24 cellular contexts compared by ENCODE assay signal in the genomic region with DNA sequence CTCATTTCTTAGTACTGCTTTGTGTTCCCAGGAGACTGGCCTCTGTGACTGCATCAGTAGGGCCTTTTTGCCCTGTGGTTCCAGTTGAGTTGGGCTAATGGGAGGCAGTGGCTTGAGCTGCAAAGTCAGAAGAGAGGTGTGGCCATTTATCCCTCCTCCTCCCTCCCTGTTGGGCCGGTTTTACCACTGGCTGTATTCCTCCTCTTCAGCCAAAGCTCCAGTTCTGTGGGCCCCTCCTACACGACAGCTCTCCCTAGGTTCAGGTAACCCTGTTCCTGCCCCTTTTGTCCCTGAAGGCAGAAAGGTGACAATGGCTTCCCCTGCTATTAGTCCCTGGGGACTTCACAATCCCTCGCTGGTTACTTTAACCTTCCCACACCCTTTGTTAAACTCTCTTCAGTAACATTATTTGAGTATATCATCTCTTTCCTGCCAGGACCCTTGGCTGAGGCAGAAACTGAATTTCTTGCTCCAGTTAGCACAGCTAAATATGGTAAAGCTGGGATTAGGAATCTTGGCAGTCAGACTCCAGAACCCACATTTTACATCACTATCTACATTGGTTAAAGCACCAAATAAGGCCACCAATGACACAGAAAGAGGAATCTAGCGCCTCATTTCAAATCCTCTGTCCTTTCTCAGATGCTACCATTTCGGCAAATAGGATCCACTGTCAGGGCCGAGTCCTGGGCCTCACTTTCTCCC.
DNase-seq lines count a peak whose midpoint lies in the region; FAIRE-seq and TF ChIP-seq lines count a peak whose summit lies in the region.
"Had no signal": no experiment of that assay in that cellular context is flagged by ENCODE, and none has a peak within 500 bp of the region (broad histone marks: within the 10 kb centered on the region; RNA-seq: fewer than 3 reads in every experiment).

No MANE protein-coding gene starts in this region.

- no peak overlapping the region for H2AK5ac ChIP-seq in H1 (ENCODE audit: low read depth, low read length)

- no peak overlapping the region for H4K8ac ChIP-seq in H1 (ENCODE audit: extremely low read depth, insufficient read depth, low read length)

- no peaks in the 10 kb centered on the region for H3K9me3 ChIP-seq in HUES48 (ENCODE audit: control insufficient read depth, insufficient read depth, low read length)
- no peaks in the 10 kb centered on the region for H3K9me3 ChIP-seq in H1 (ENCODE audit: insufficient read depth in 2 of 2, low read depth in 1 of 2, low read length in 1 of 2)
- H3K9me3 ChIP-seq: BLaER1 treated with 17β-estradiol and CSF1 and Interleukin-3, amounts not matched to agents 10 nM and 100 nM; SJSA1; uterus had no signal

- 75% methylated on average over 6 of the region's 6 CpGs; no CpG with 5 or more reads in 1 of the 2 experiments for WGBS in H1 (ENCODE audit: extremely low coverage in 1 of 2, insufficient coverage in 1 of 2, insufficient read length in 1 of 2, insufficient replicate concordance in 2 of 2, low coverage in 1 of 2, low lambda C conversion rate in 2 of 2, missing lambda C conversion rate in 1 of 2), 2 experiments

- H3K36me3 Mint-ChIP-seq in type B pancreatic cell, result no peaks in the 10 kb centered on the region
- H3K36me3 Mint-ChIP-seq in activated naive CD8-positive, alpha-beta T cell treated with anti-CD3 and anti-CD28 coated beads for 36 hours, result no peaks in the 10 kb centered on the region

- H3K56ac ChIP-seq in H1 (replicated peaks; ENCODE audit: insufficient read length, low read depth, low read length), result no peak overlapping the region

- H3K9ac ChIP-seq in HUES48 (ENCODE audit: low read depth, low read length) (peak overlapping the region; percentile 25; the same call in 1 of the 2 replicates), H1 (replicated peaks in 1 of 4; ENCODE audit: extremely low read depth in 1 of 4, low read depth in 3 of 4, low read length in 3 of 4) (no peak overlapping the region)
- H3K9ac ChIP-seq: BLaER1 treated with 17β-estradiol and CSF1 and Interleukin-3, amounts not matched to agents 10 nM and 100 nM; GM23248 had no signal

- H3K27ac Mint-ChIP-seq in type B pancreatic cell, result peak overlapping the region; percentile 84
- no peak overlapping the region for H3K27ac Mint-ChIP-seq in activated naive CD8-positive, alpha-beta T cell treated with anti-CD3 and anti-CD28 coated beads for 36 hours
- H3K27ac Mint-ChIP-seq: activated CD8-positive, alpha-beta T cell treated with anti-CD3 and anti-CD28 coated beads for 36 hours had no signal

- no peak for TF ChIP-seq EP300 in H1 (IDR thresholded peaks at IDR 0.05; ENCODE audit: borderline replicate concordance in 1 of 2, low read depth in 2 of 2, low read length in 2 of 2)

- TF ChIP-seq RAD21 in H1 (IDR thresholded peaks at IDR 0.05 in 1 of 2, conservative IDR thresholded peaks at IDR 0.05 in 1 of 2; ENCODE audit: low read depth in 2 of 2, low read length in 2 of 2), result no peak

- H4K5ac ChIP-seq in H1 (ENCODE audit: insufficient read length, low read depth, low read length), result no peak overlapping the region

- no peak overlapping the region for H2BK120ac ChIP-seq in H1 (replicated peaks; ENCODE audit: low read depth, low read length)

- H4K91ac ChIP-seq in H1 (replicated peaks; ENCODE audit: insufficient read length, low read length), result no peak overlapping the region

- H2BK5ac ChIP-seq in H1 (ENCODE audit: low read depth, low read length), result no peak overlapping the region

- no peaks in the 10 kb centered on the region for H3K79me1 ChIP-seq in H1 (ENCODE audit: low read depth, low read length)

- no peak overlapping the region for H3K14ac ChIP-seq in H1 (ENCODE audit: insufficient read length)

- no peaks in the 10 kb centered on the region for H3K27me3 Mint-ChIP-seq in type B pancreatic cell
- peaks cover under 1% of the 10 kb centered on the region for H3K27me3 Mint-ChIP-seq in activated naive CD8-positive, alpha-beta T cell treated with anti-CD3 and anti-CD28 coated beads for 36 hours

- H3K27me3 ChIP-seq in HUES48 (ENCODE audit: control insufficient read depth, insufficient read depth, low read length), result no peaks in the 10 kb centered on the region
- no peaks in the 10 kb centered on the region for H3K27me3 ChIP-seq in H1 (replicated peaks in 1 of 4; ENCODE audit: control insufficient read depth in 3 of 4, extremely low read depth in 1 of 4, insufficient read depth in 3 of 4, low read length in 3 of 4)
- H3K27me3 ChIP-seq: BLaER1 treated with 17β-estradiol and CSF1 and Interleukin-3, amounts not matched to agents 10 nM and 100 nM; brain microvascular endothelial cell; uterus had no signal

- H4K20me1 ChIP-seq in H1 (replicated peaks in 1 of 2; ENCODE audit: control insufficient read depth in 1 of 2, insufficient read depth in 2 of 2, low read length in 2 of 2), result no peaks in the 10 kb centered on the region
- H4K20me1 ChIP-seq: BLaER1 treated with 17β-estradiol and CSF1 and Interleukin-3, amounts not matched to agents 10 nM and 100 nM had no signal

- H2BK20ac ChIP-seq in H1 (ENCODE audit: low read length), result no peak overlapping the region

- H3K4me1 ChIP-seq in HUES48 (ENCODE audit: control insufficient read depth, insufficient read depth, low read length) (peaks cover 2% of the 10 kb centered on the region; the same call in 1 of the 2 replicates), H1 (replicated peaks in 1 of 4; ENCODE audit: control insufficient read depth in 3 of 4, insufficient read depth in 4 of 4, low read length in 3 of 4) (no peaks in the 10 kb centered on the region; a peak in 2 of 7 replicates)
- H3K4me1 ChIP-seq: BLaER1 treated with 17β-estradiol and CSF1 and Interleukin-3, amounts not matched to agents 10 nM and 100 nM; SJSA1; uterus had no signal

- no peak overlapping the region for H2BK15ac ChIP-seq in H1 (ENCODE audit: low read length)

- peaks cover 5% of the 10 kb centered on the region for H3K4me1 Mint-ChIP-seq in type B pancreatic cell (ENCODE audit: unreplicated experiment)
- no peaks in the 10 kb centered on the region for H3K4me1 Mint-ChIP-seq in activated naive CD8-positive, alpha-beta T cell treated with anti-CD3 and anti-CD28 coated beads for 36 hours

- H3K4me3 ChIP-seq in HUES48 (ENCODE audit: low read depth, low read length) (no peak overlapping the region), H1 (ENCODE audit: extremely low read depth in 1 of 4, insufficient read depth in 2 of 4, low read depth in 3 of 4, low read length in 4 of 4) (no peak overlapping the region)
- H3K4me3 ChIP-seq: BLaER1 treated with 17β-estradiol and CSF1 and Interleukin-3, amounts not matched to agents 10 nM and 100 nM; coronary artery; GM23248; SJSA1; skin epidermis; uterus had no signal

- H2AFZ ChIP-seq in H1 (ENCODE audit: low read length), result peak overlapping the region; percentile 91
- H2AFZ ChIP-seq: GM23248 had no signal

- H3K36me3 ChIP-seq in HUES48 (ENCODE audit: control insufficient read depth, insufficient read depth, low read length), result no peaks in the 10 kb centered on the region
- H3K36me3 ChIP-seq in H1 (ENCODE audit: control insufficient read depth in 2 of 4, insufficient read depth in 4 of 4, low read length in 3 of 4), result no peaks in the 10 kb centered on the region
- H3K36me3 ChIP-seq: BLaER1 treated with 17β-estradiol and CSF1 and Interleukin-3, amounts not matched to agents 10 nM and 100 nM; brain microvascular endothelial cell; SJSA1; uterus had no signal

- no peak overlapping the region for H3K18ac ChIP-seq in H1 (ENCODE audit: extremely low read depth, low read length)

- H3K23ac ChIP-seq in H1 (ENCODE audit: insufficient read length), result no peak overlapping the region

- POLR2A ChIA-PET in H1 (lab: Charles Lee; ENCODE audit: partially characterized antibody), result interaction anchor here (1.1 kb wide), 1 partner anchor 12 kb away, joined by 3 read pairs; no protein-coding TSS in a partner anchor

- peak overlapping the region; percentile 9 for H3K4me3 Mint-ChIP-seq in type B pancreatic cell
- no peak overlapping the region for H3K4me3 Mint-ChIP-seq in activated naive CD8-positive, alpha-beta T cell treated with anti-CD3 and anti-CD28 coated beads for 36 hours
- H3K4me3 Mint-ChIP-seq: activated CD8-positive, alpha-beta T cell treated with anti-CD3 and anti-CD28 coated beads for 36 hours had no signal

- FAIRE-seq in H1 (lab: Jason Lieb, UNC), result no peak
- FAIRE-seq: RCC 7860 had no signal

- no peak overlapping the region for H3K4ac ChIP-seq in H1 (replicated peaks; ENCODE audit: insufficient read length, low read depth, low read length)

- no peak overlapping the region for H3K4me2 ChIP-seq in H1 (ENCODE audit: insufficient read depth in 1 of 2, low read depth in 2 of 2, low read length in 2 of 2)
- H3K4me2 ChIP-seq: BLaER1 treated with 17β-estradiol and CSF1 and Interleukin-3, amounts not matched to agents 10 nM and 100 nM had no signal

- CTCF ChIA-PET in H1 (lab: Charles Lee; ENCODE audit: partially characterized antibody), result interaction anchor here (0.5 to 1.7 kb wide), 2 partner anchors 27 to 787 kb away, joined by 3 to 6 read pairs; no protein-coding TSS in a partner anchor

- H3K9me3 Mint-ChIP-seq in type B pancreatic cell, result no peaks in the 10 kb centered on the region
- no peaks in the 10 kb centered on the region for H3K9me3 Mint-ChIP-seq in activated naive CD8-positive, alpha-beta T cell treated with anti-CD3 and anti-CD28 coated beads for 36 hours
- H3K9me3 Mint-ChIP-seq: activated CD8-positive, alpha-beta T cell treated with anti-CD3 and anti-CD28 coated beads for 36 hours had no signal

- no peak for TF ChIP-seq POLR2A in H1 (IDR thresholded peaks at IDR 0.05; ENCODE audit: control extremely low read depth in 1 of 2, low read depth in 2 of 2, low read length in 2 of 2)

- H3K27ac ChIP-seq in HUES48 (ENCODE audit: low read depth, low read length) (no peak overlapping the region), H1 (ENCODE audit: low read depth, low read length) (no peak overlapping the region)
- H3K27ac ChIP-seq: BLaER1 treated with 17β-estradiol and CSF1 and Interleukin-3, amounts not matched to agents 10 nM and 100 nM; brain microvascular endothelial cell; GM23248; SJSA1; skin epidermis; uterus had no signal

- H3K79me2 ChIP-seq in H1 (ENCODE audit: control insufficient read depth in 1 of 2, insufficient read depth in 2 of 2, low read length in 2 of 2), result no peaks in the 10 kb centered on the region

- H2BK12ac ChIP-seq in H1 (ENCODE audit: low read depth, low read length), result no peak overlapping the region

- TF ChIP-seq CTCF in H1 (IDR thresholded peaks at IDR 0.05; ENCODE audit: control extremely low read depth in 1 of 3, insufficient read depth in 1 of 3, low read depth in 1 of 3, low read length in 3 of 3) (no peak), type B pancreatic cell (conservative IDR thresholded peaks at IDR 0.05) (no peak)

- DNase-seq in H1 (ENCODE audit: low read depth in 1 of 2, low spot score in 2 of 2), result no peak
- DNase-seq in iPS-NIHi7 (ENCODE audit: extremely low spot score), result peak; percentile 32
- DNase-seq in type B pancreatic cell (ENCODE audit: extremely low spot score, unreplicated experiment), result no peak
- DNase-seq in germinal center (ENCODE audit: low spot score), result no peak
- DNase-seq in central memory CD4-positive, alpha-beta T cell, result no peak
- DNase-seq in activated naive CD8-positive, alpha-beta T cell treated with anti-CD3 and anti-CD28 coated beads for 36 hours, result no peak
- DNase-seq: activated CD4-positive, CD25-positive, alpha-beta regulatory T cell treated with anti-CD3 and anti-CD28 coated beads, Interleukin-2, amount 50 U/mL, for 72 hours; activated CD8-positive, alpha-beta T cell treated with anti-CD3 and anti-CD28 coated beads for 36 hours; activated effector memory CD4-positive, alpha-beta T cell treated with Interleukin-2 at 50 U/mL for 16 hours; activated T-cell treated with anti-CD3 and anti-CD28 coated beads for 4 hours; brain microvascular endothelial cell; COR-L47; head of caudate nucleus; Karpas-422; NCI-H2171 treated with DMSO at 0.1 percent for 48 hours; T-helper 1 cell; uterus had no signal

- H3K23me2 ChIP-seq in H1 (ENCODE audit: low read depth, low read length), result no peaks in the 10 kb centered on the region
